Comparison of ENCODE assay signal across 8 cellular contexts in genomic region chr17:66964083-66964771, GRCh38. TPM values are rescaled to one million over a fixed set of nuclear protein-coding genes. Genes with fewer than 3 reads are reported as not detected.
A peak's percentile ranks its signal among the peaks of the same experiment; 100 is the strongest.
DNase-seq lines count a peak whose midpoint lies in the region; ATAC-seq and TF ChIP-seq lines count a peak whose summit lies in the region.

Gene CACNG4 (plus strand): TSS chr17:66964707. CDS start chr17:66964912, 205 bp downstream.

- H3K27me3 Mint-ChIP-seq in activated CD8-positive, alpha-beta memory T cell treated with anti-CD3 and anti-CD28 coated beads, Interleukin-2, amount 10 ng/mL, durations not matched to agents 7 days and 5 days, result peaks cover 72% of the 10 kb centered on the region
- H3K27me3 Mint-ChIP-seq in activated T-helper 17 cell treated with anti-CD3 and anti-CD28 coated beads, Interleukin-2, amount 50 U/mL, for 72 hours, result peaks cover 51% of the 10 kb centered on the region

- peak within 1 kb of the TSS; percentile 36 for H3K4me3 Mint-ChIP-seq in activated CD8-positive, alpha-beta memory T cell treated with anti-CD3 and anti-CD28 coated beads, Interleukin-2, amount 10 ng/mL, durations not matched to agents 7 days and 5 days
- H3K4me3 Mint-ChIP-seq in activated T-helper 17 cell treated with anti-CD3 and anti-CD28 coated beads, Interleukin-2, amount 50 U/mL, for 72 hours, result peak within 1 kb of the TSS; percentile 57

- no peaks in the 10 kb centered on the region for H3K9me3 ChIP-seq in testis

- no peak within 1 kb of the TSS for H3K27ac ChIP-seq in testis

- no peaks in the 10 kb centered on the region for H3K9me3 Mint-ChIP-seq in activated CD8-positive, alpha-beta memory T cell treated with anti-CD3 and anti-CD28 coated beads, Interleukin-2, amount 10 ng/mL, durations not matched to agents 7 days and 5 days (ENCODE audit: low read depth)
- no peaks in the 10 kb centered on the region for H3K9me3 Mint-ChIP-seq in activated T-helper 17 cell treated with anti-CD3 and anti-CD28 coated beads, Interleukin-2, amount 50 U/mL, for 72 hours

- H3K27me3 ChIP-seq in testis, result no peaks in the 10 kb centered on the region

- no peak for DNase-seq in activated CD8-positive, alpha-beta memory T cell treated with anti-CD3 and anti-CD28 coated beads, Interleukin-2, amount 10 ng/mL, durations not matched to agents 7 days and 5 days
- no peak for DNase-seq in activated CD8-positive, alpha-beta memory T cell treated with anti-CD3 and anti-CD28 coated beads, Interleukin-2, amount 50 U/mL, for 4 hours
- DNase-seq in islet precursor cell (peak; percentile 83), testis (no peak)
- DNase-seq in stimulated activated CD8-positive, alpha-beta memory T cell treated with anti-CD3 and anti-CD28 coated beads, Interleukin-4, amount 100 ng/mL, for 48 hours, result no peak

- peak within 1 kb of the TSS; percentile 37 for H3K4me3 ChIP-seq in testis

- H3K36me3 Mint-ChIP-seq in activated CD8-positive, alpha-beta memory T cell treated with anti-CD3 and anti-CD28 coated beads, Interleukin-2, amount 10 ng/mL, durations not matched to agents 7 days and 5 days, result no peaks in the 10 kb centered on the region
- H3K36me3 Mint-ChIP-seq in activated T-helper 17 cell treated with anti-CD3 and anti-CD28 coated beads, Interleukin-2, amount 50 U/mL, for 72 hours (ENCODE audit: low read depth), result no peaks in the 10 kb centered on the region

- H3K4me1 Mint-ChIP-seq in activated CD8-positive, alpha-beta memory T cell treated with anti-CD3 and anti-CD28 coated beads, Interleukin-2, amount 10 ng/mL, durations not matched to agents 7 days and 5 days, result peaks cover 9% of the 10 kb centered on the region
- H3K4me1 Mint-ChIP-seq in activated T-helper 17 cell treated with anti-CD3 and anti-CD28 coated beads, Interleukin-2, amount 50 U/mL, for 72 hours, result no peaks in the 10 kb centered on the region

- intact Hi-C loops in testis (cut with DNase I; ENCODE audit: low total_unique reads), result no loop called here

- no peak for TF ChIP-seq CTCF in testis (IDR thresholded peaks at IDR 0.05)

- H3K4me1 ChIP-seq in testis, result no peaks in the 10 kb centered on the region

- CTCF ChIA-PET in activated CD8-positive, alpha-beta memory T cell treated with anti-CD3 and anti-CD28 coated beads, Interleukin-2, amount 10 ng/mL, durations not matched to agents 7 days and 5 days (lab: Charles Lee), result no interaction called here

- H3K36me3 ChIP-seq in testis (ENCODE audit: low read depth, missing control alignments), result no peaks in the 10 kb centered on the region

- no peak within 1 kb of the TSS for H3K27ac Mint-ChIP-seq in activated CD8-positive, alpha-beta memory T cell treated with anti-CD3 and anti-CD28 coated beads, Interleukin-2, amount 10 ng/mL, durations not matched to agents 7 days and 5 days
- no peak within 1 kb of the TSS for H3K27ac Mint-ChIP-seq in activated T-helper 17 cell treated with anti-CD3 and anti-CD28 coated beads, Interleukin-2, amount 50 U/mL, for 72 hours

- no peak for TF ChIP-seq POLR2A in testis (IDR thresholded peaks at IDR 0.05)

- ATAC-seq in activated CD8-positive, alpha-beta memory T cell treated with anti-CD3 and anti-CD28 coated beads, Interleukin-2, amount 10 ng/mL, durations not matched to agents 7 days and 5 days, result peak; percentile 20
- no peak for ATAC-seq in activated T-helper 17 cell treated with anti-CD3 and anti-CD28 coated beads, Interleukin-2, amount 50 U/mL, for 72 hours (replicated peaks)
- ATAC-seq in GM19455 (IDR thresholded peaks at IDR 0.05; ENCODE audit: unreplicated experiment) (no peak), GM21515 (IDR thresholded peaks at IDR 0.05; ENCODE audit: unreplicated experiment) (no peak)

- 0 to 3% methylated on average over 12 to 36 of the region's 68 CpGs for WGBS in testis, 2 donors

RNA-seq across cellular contexts. Expression of gene CACNG4, which starts in this region (rescaled TPM):
- not detected for total RNA-seq in activated CD8-positive, alpha-beta memory T cell treated with anti-CD3 and anti-CD28 coated beads, Interleukin-2, amount 10 ng/mL, durations not matched to agents 7 days and 5 days
- not detected for total RNA-seq in activated T-helper 17 cell treated with anti-CD3 and anti-CD28 coated beads, Interleukin-2, amount 50 U/mL, for 72 hours
- total RNA-seq in testis, result under 1 TPM; 0.16 to 0.81 TPM
- polyA plus RNA-seq in testis (ENCODE audit: insufficient read depth, low read depth, low replicate concordance), result 0.46 TPM

Comparison
In these comparisons a context has a peak if more than half of its experiments do, and no peak if none do; other contexts are left out.
1. Peak in ATAC-seq in activated CD8-positive, alpha-beta memory T cell treated with anti-CD3 and anti-CD28 coated beads, Interleukin-2, amount 10 ng/mL, durations not matched to agents 7 days and 5 days; RNA of the gene not detected or under 1 TPM.